Comparison of ENCODE assay signal across 19 cellular contexts in genomic region chr4:4869380-4869723, GRCh38.
"Had no signal": no experiment of that assay in that cellular context is flagged by ENCODE, and none has a peak within 500 bp of the region (broad histone marks: within the 10 kb centered on the region; RNA-seq: fewer than 3 reads in every experiment).

No MANE protein-coding gene starts in this region.

- H3K4me3 Mint-ChIP-seq: natural killer cell treated with Interleukin-12 subunit alpha and Interleukin-12 subunit beta and Interleukin-15 and Interleukin-18, amount 100 ng/mL, for 72 hours had no signal

- H3K4me1 ChIP-seq: adrenal gland had no signal

- H3K27ac ChIP-seq: adrenal gland, esophagus squamous epithelium, psoas muscle, stomach, testis had no signal

- DNase-seq: activated CD4-positive, CD25-positive, alpha-beta regulatory T cell treated with anti-CD3 and anti-CD28 coated beads, Interleukin-2, amount 50 U/mL, for 72 hours; activated naive CD4-positive, alpha-beta T cell treated with anti-CD3 and anti-CD28 coated beads, Interleukin-2, amount 50 U/mL, for 16 hours; activated T-cell treated with anti-CD3 and anti-CD28 coated beads for 4 hours; adrenal gland; effector CD4-positive, alpha-beta T cell; esophagus squamous epithelium; hypothalamus; kidney glomerular epithelial cell; left ventricle myocardium superior; mesenchymal stem cell; psoas muscle; stimulated activated CD4-positive, alpha-beta T cell treated with anti-CD3 and anti-CD28 coated beads, Interleukin-1b, Interleukin-23, amount 100 ng/mL, for 48 hours; stomach; T-helper 9 cell; testis had no signal

- H3K9me3 ChIP-seq: adrenal gland, esophagus squamous epithelium, psoas muscle, stomach, testis had no signal

- H3K27me3 ChIP-seq: testis had no signal

- FAIRE-seq: colon, endothelial cell of umbilical vein had no signal

- H3K36me3 Mint-ChIP-seq: natural killer cell treated with Interleukin-12 subunit alpha and Interleukin-12 subunit beta and Interleukin-15 and Interleukin-18, amount 100 ng/mL, for 72 hours had no signal

- ATAC-seq: left ventricle myocardium superior; natural killer cell treated with Interleukin-12 subunit alpha and Interleukin-12 subunit beta and Interleukin-15 and Interleukin-18, amount 100 ng/mL, for 72 hours; psoas muscle; sciatic nerve had no signal

- H3K36me3 ChIP-seq: adrenal gland, esophagus squamous epithelium, stomach had no signal

- H3K27ac Mint-ChIP-seq: natural killer cell treated with Interleukin-12 subunit alpha and Interleukin-12 subunit beta and Interleukin-15 and Interleukin-18, amount 100 ng/mL, for 72 hours had no signal

- H3K9me3 Mint-ChIP-seq: natural killer cell treated with Interleukin-12 subunit alpha and Interleukin-12 subunit beta and Interleukin-15 and Interleukin-18, amount 100 ng/mL, for 72 hours had no signal

- H3K4me3 ChIP-seq: adrenal gland, esophagus squamous epithelium, psoas muscle, stomach, testis had no signal
